3 cellular contexts compared by ENCODE assay signal in the genomic region with DNA sequence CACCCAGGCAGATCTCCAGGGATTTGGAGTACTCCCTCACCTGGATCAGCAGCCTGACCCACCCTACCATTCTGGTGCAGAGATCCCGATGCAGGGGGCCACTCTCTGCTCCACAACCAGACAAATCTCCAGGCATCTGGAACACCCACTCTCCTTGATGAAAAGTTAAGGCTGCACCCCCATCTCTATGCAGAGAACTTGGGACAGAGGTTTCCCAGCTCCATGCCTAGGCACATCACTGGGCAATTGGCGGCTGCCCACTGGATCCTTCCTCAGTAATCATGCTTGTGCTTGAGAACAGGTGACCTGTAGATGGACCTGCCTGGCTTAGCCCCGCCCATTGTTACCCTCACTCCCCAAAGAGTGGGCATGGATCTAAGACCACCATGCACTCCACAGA.
"Had no signal": no experiment of that assay in that cellular context is flagged by ENCODE, and none has a peak within 500 bp of the region (broad histone marks: within the 10 kb centered on the region; RNA-seq: fewer than 3 reads in every experiment).

No MANE protein-coding gene starts in this region.

- H3K4me3 ChIP-seq: GM12878 had no signal

- ATAC-seq: GM12878 had no signal

- DNase-seq: GDM1, GF-D8 had no signal
